Comparison of ENCODE assay signal across 35 cellular contexts in the genomic region with DNA sequence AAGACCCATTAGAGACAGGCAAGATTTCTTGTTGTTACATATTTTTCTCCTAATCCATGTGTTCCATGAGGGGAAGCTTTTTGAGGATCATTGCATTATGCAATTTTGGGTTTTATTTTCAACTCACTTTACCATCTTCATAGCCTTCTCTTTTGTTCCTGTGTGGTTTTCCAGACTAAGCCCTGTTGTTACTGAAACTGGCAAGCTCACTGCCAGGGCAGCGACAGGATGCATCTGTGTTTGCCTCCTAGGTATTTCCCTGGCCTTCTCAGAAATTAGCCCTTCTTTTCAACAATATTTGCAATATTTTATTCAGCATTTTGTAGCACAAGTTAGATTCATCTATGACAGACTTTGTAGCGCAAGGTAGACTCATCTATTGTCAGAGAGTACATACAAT.
"Had no signal": no experiment of that assay in that cellular context is flagged by ENCODE, and none has a peak within 500 bp of the region (broad histone marks: within the 10 kb centered on the region; RNA-seq: fewer than 3 reads in every experiment).

No MANE protein-coding gene starts in this region.

- H3K4me3 ChIP-seq: MG63 had no signal

- DNase-seq: Karpas-422, Kasumi-1, MG63, MM.1S, MV-4-11, NCI-H1048, NCI-H1092, NCI-H1092 treated with DMSO at 0.1 percent for 48 hours, NCI-H1105, NCI-H1105 treated with DMSO at 0.1 percent for 48 hours, NCI-H1417, NCI-H1417 treated with DMSO at 0.1 percent for 48 hours, NCI-H1436, NCI-H1436 treated with DMSO at 0.1 percent for 48 hours, NCI-H146, NCI-H1694, NCI-H1694 treated with DMSO at 0.1 percent for 48 hours, NCI-H187, NCI-H187 treated with DMSO at 0.1 percent for 48 hours, NCI-H1930, NCI-H2029, NCI-H2029 treated with DMSO at 0.1 percent for 48 hours, NCI-H2081, NCI-H2081 treated with DMSO at 0.1 percent for 48 hours, NCI-H2107, NCI-H2171, NCI-H2171 treated with DMSO at 0.1 percent for 48 hours, NCI-H2227 treated with DMSO at 0.1 percent for 48 hours, NCI-H226, NCI-H345, NCI-H446, NCI-H446 treated with DMSO at 0.1 percent for 48 hours, NCI-H510A, NCI-H510A treated with DMSO at 0.1 percent for 48 hours, NCI-H524 had no signal

- H3K9me3 ChIP-seq: MG63 had no signal

- H3K27me3 ChIP-seq: MG63 had no signal

- H3K36me3 ChIP-seq: MG63 had no signal
